In genomic region chr2:87476936-87477335, GRCh38 we compare ENCODE assay signal across 8 cellular contexts.
A peak's percentile ranks its signal among the peaks of the same experiment; 100 is the strongest.
DNase-seq lines count a peak whose midpoint lies in the region; ATAC-seq, FAIRE-seq and TF ChIP-seq lines count a peak whose summit lies in the region.
"Not testable (repeated sequence)": the region's sequence is repeated elsewhere in the genome, so short reads cannot be mapped to it uniquely, and the experiment has no call there.

No MANE protein-coding gene starts in this region.

- POLR2A ChIA-PET in A549 (lab: Yijun Ruan, JAX); RWPE1 (lab: Yijun Ruan, JAX; ENCODE audit: low non-redundant PET); GM12878 (lab: Charles Lee): not testable (repeated sequence)

- H3K4me3 ChIP-seq in A549, GM23248, GM12878: not testable (repeated sequence)

- H3K9me3 ChIP-seq in A549; GM23248 (ENCODE audit: low read depth); GM12878 (replicated peaks; ENCODE audit: control insufficient read depth, insufficient read depth, low read length): not testable (repeated sequence)

- H3K27me3 Mint-ChIP-seq in activated T-helper 2 cell treated with anti-CD3 and anti-CD28 coated beads, Interferon-gamma antibody, Interleukin-2, Interleukin-4, amounts not matched to agents 10 μg/mL and 5 μg/mL and 100 μg/mL, durations not matched to agents 14 hours and 24 hours and 36 hours (ENCODE audit: low read depth); memory B cell: not testable (repeated sequence)

- peaks cover 34% of the 10 kb centered on the region for H3F3A ChIP-seq in GM23248 (ENCODE audit: insufficient read depth)

- FAIRE-seq in A549 (lab: Jason Lieb, UNC); GM12878 (lab: Jason Lieb, UNC): not testable (repeated sequence)

- H3K4me1 ChIP-seq in A549, result peaks cover 27% of the 10 kb centered on the region
- peaks cover 25% of the 10 kb centered on the region for H3K4me1 ChIP-seq in GM23248 (ENCODE audit: insufficient read depth)
- H3K4me1 ChIP-seq in GM12878 (ENCODE audit: control insufficient read depth, insufficient read depth, low read length), result not testable (repeated sequence)

- H3K27ac ChIP-seq in A549 (peak overlapping the region; percentile 59 to 72), GM23248 (0 out of 2 replicates have a peak overlapping the region, but pooled peaks have one; percentile 49), RWPE1 (peak overlapping the region; percentile 14; the same call in 1 of the 2 replicates)
- not testable (repeated sequence) for H3K27ac ChIP-seq in GM12878 (ENCODE audit: control insufficient read depth, insufficient read depth)

- not testable (repeated sequence) for TF ChIP-seq CTCF in A549 (IDR thresholded peaks at IDR 0.05); RWPE1 (conservative IDR thresholded peaks at IDR 0.05; ENCODE audit: low read depth); GM12878 (IDR thresholded peaks at IDR 0.05 in 2 of 3, conservative IDR thresholded peaks at IDR 0.05 in 1 of 3; ENCODE audit: control insufficient read depth in 2 of 3, extremely low read depth in 1 of 3, insufficient read depth in 1 of 3, low read depth in 3 of 3, low read length in 3 of 3)

- DNase-seq in A549 (ENCODE audit: low read depth in 1 of 2, low spot score in 1 of 2); GM23248; RWPE1 (ENCODE audit: low spot score); activated T-helper 2 cell treated with anti-CD3 and anti-CD28 coated beads, Interferon-gamma antibody, Interleukin-2, Interleukin-4, amounts not matched to agents 10 μg/mL and 5 μg/mL and 100 μg/mL, durations not matched to agents 14 hours and 24 hours and 36 hours (ENCODE audit: low spot score); GM12878 (ENCODE audit: low read depth, low spot score); memory B cell (ENCODE audit: low spot score in 2 of 2): not testable (repeated sequence)
- peak; percentile 45 to 48 for DNase-seq in activated CD4-positive, alpha-beta T cell treated with anti-CD3 and anti-CD28 coated beads, Interleukin-2, amount 50 U/mL, for 4 hours
- DNase-seq in stimulated activated CD4-positive, alpha-beta T cell treated with anti-CD3 and anti-CD28 coated beads, Interleukin-2, amount 100 ng/mL, for 24 hours, result peak; percentile 44 to 57

- not testable (repeated sequence) for TF ChIP-seq RAD21 in A549 (conservative IDR thresholded peaks at IDR 0.05 in 1 of 2, IDR thresholded peaks at IDR 0.05 in 1 of 2); GM12878 (IDR thresholded peaks at IDR 0.05; ENCODE audit: insufficient read depth, low read depth, low read length)

- H3K27ac Mint-ChIP-seq in activated T-helper 2 cell treated with anti-CD3 and anti-CD28 coated beads, Interferon-gamma antibody, Interleukin-2, Interleukin-4, amounts not matched to agents 10 μg/mL and 5 μg/mL and 100 μg/mL, durations not matched to agents 14 hours and 24 hours and 36 hours, result peak overlapping the region; percentile 73
- H3K27ac Mint-ChIP-seq in memory B cell, result peak overlapping the region; percentile 90

- H3K79me2 ChIP-seq in GM23248 (ENCODE audit: insufficient read depth), result peaks cover 87% of the 10 kb centered on the region
- not testable (repeated sequence) for H3K79me2 ChIP-seq in GM12878 (ENCODE audit: control insufficient read depth, insufficient read depth, low read length)

- in situ Hi-C loops in GM23248 (cut with MboI), result not testable (repeated sequence)
- in situ Hi-C loops in GM12878 (cut with MboI), result loop anchor here (25.0 kb wide), 1 partner anchor 535 kb away; the partner anchor contains the start of gene RNU2-63P

- not testable (repeated sequence) for H3K9me2 ChIP-seq in GM23248 (ENCODE audit: insufficient read depth)

- RAD21 ChIA-PET in GM12878 (lab: Charles Lee; ENCODE audit: unreplicated experiment), result not testable (repeated sequence)

- H4K20me1 ChIP-seq in GM23248 (ENCODE audit: insufficient read depth); GM12878 (ENCODE audit: control insufficient read depth, insufficient read depth): not testable (repeated sequence)

- CTCF ChIA-PET in A549 (lab: Yijun Ruan, JAX); RWPE1 (lab: Yijun Ruan, JAX); GM12878 (lab: Yijun Ruan, JAX): not testable (repeated sequence)

- H3K36me3 Mint-ChIP-seq in activated T-helper 2 cell treated with anti-CD3 and anti-CD28 coated beads, Interferon-gamma antibody, Interleukin-2, Interleukin-4, amounts not matched to agents 10 μg/mL and 5 μg/mL and 100 μg/mL, durations not matched to agents 14 hours and 24 hours and 36 hours (ENCODE audit: low read depth), result peaks cover 33% of the 10 kb centered on the region
- not testable (repeated sequence) for H3K36me3 Mint-ChIP-seq in memory B cell

- SMC1A ChIA-PET in GM12878 (lab: Charles Lee; ENCODE audit: uncharacterized antibody, unreplicated experiment), result not testable (repeated sequence)

- not testable (repeated sequence) for BruUV-seq in GM12878 (replicated peaks; lab: Mats Ljungman, UMichigan)

- H3K4me2 ChIP-seq in A549, result peak overlapping the region; percentile 64
- H3K4me2 ChIP-seq in GM23248 (ENCODE audit: unreplicated experiment); GM12878 (ENCODE audit: control insufficient read depth, insufficient read depth): not testable (repeated sequence)

- not testable (repeated sequence) for H3K27me3 ChIP-seq in GM23248 (replicated peaks; ENCODE audit: insufficient read depth); GM12878 (replicated peaks in 1 of 2; ENCODE audit: control insufficient read depth in 2 of 2, insufficient read depth in 2 of 2, low read length in 1 of 2)

- TF ChIP-seq EP300 in A549 (IDR thresholded peaks at IDR 0.05); GM12878 (IDR thresholded peaks at IDR 0.05; ENCODE audit: borderline replicate concordance in 1 of 2, control insufficient read depth in 1 of 2, low read depth in 2 of 2, low read length in 2 of 2): not testable (repeated sequence)

- H2AFZ ChIP-seq in GM23248; GM12878 (ENCODE audit: control insufficient read depth, low read depth, low read length): not testable (repeated sequence)

- peak in 1 of 2 experiments; percentile 3; a peak in 2 of 6 replicates for ATAC-seq in A549
- peak; percentile 69 for ATAC-seq in GM12878
- ATAC-seq in memory B cell (ENCODE audit: low read depth), result peak; percentile 94

- not testable (repeated sequence) for H3K9ac ChIP-seq in GM23248; GM12878 (ENCODE audit: control insufficient read depth, insufficient read depth, low read length)

- not testable (repeated sequence) for H3K36me3 ChIP-seq in GM23248 (ENCODE audit: low read depth); GM12878 (ENCODE audit: control insufficient read depth in 2 of 2, insufficient read depth in 2 of 2, low read length in 1 of 2)

- intact Hi-C loops in activated T-helper 2 cell treated with anti-CD3 and anti-CD28 coated beads, Interferon-gamma antibody, Interleukin-2, Interleukin-4, amounts not matched to agents 10 μg/mL and 5 μg/mL and 100 μg/mL, durations not matched to agents 14 hours and 24 hours and 36 hours (cut with micrococcal nuclease); GM12878 (cut with micrococcal nuclease; ENCODE audit: unreplicated experiment): not testable (repeated sequence)

- H3K9me3 Mint-ChIP-seq in activated T-helper 2 cell treated with anti-CD3 and anti-CD28 coated beads, Interferon-gamma antibody, Interleukin-2, Interleukin-4, amounts not matched to agents 10 μg/mL and 5 μg/mL and 100 μg/mL, durations not matched to agents 14 hours and 24 hours and 36 hours; memory B cell: not testable (repeated sequence)

- TF ChIP-seq POLR2A in A549 (IDR thresholded peaks at IDR 0.05; ENCODE audit: low read length); GM12878 (IDR thresholded peaks at IDR 0.05; ENCODE audit: low read depth, low read length): not testable (repeated sequence)

- 82% methylated on average over 5 of the region's 5 CpGs for WGBS in A549 (ENCODE audit: missing lambda C conversion rate)
- WGBS in GM23248 (ENCODE audit: low coverage in 1 of 2, low lambda C conversion rate in 2 of 2, missing lambda C conversion rate in 2 of 2), 2 experiments, result 97 to 99% methylated on average over 5 of the region's 5 CpGs
- 67% methylated on average over 5 of the region's 5 CpGs for WGBS in GM12878 (ENCODE audit: insufficient coverage, insufficient replicate concordance, low lambda C conversion rate, missing lambda C conversion rate)

- peaks cover 19% of the 10 kb centered on the region for H3K4me1 Mint-ChIP-seq in activated T-helper 2 cell treated with anti-CD3 and anti-CD28 coated beads, Interferon-gamma antibody, Interleukin-2, Interleukin-4, amounts not matched to agents 10 μg/mL and 5 μg/mL and 100 μg/mL, durations not matched to agents 14 hours and 24 hours and 36 hours (ENCODE audit: low read depth)
- H3K4me1 Mint-ChIP-seq in memory B cell, result peaks cover 12% of the 10 kb centered on the region

- H3K4me3 Mint-ChIP-seq in activated T-helper 2 cell treated with anti-CD3 and anti-CD28 coated beads, Interferon-gamma antibody, Interleukin-2, Interleukin-4, amounts not matched to agents 10 μg/mL and 5 μg/mL and 100 μg/mL, durations not matched to agents 14 hours and 24 hours and 36 hours (ENCODE audit: low read depth), result peak overlapping the region; percentile 28
- not testable (repeated sequence) for H3K4me3 Mint-ChIP-seq in memory B cell

TF ChIP-seq in GM12878, 131 proteins besides CTCF, POLR2A, EP300 and RAD21:
- peak; percentile 71; the same call in 1 of the 3 replicates for TF ChIP-seq POU2F2 (IDR thresholded peaks at IDR 0.05; ENCODE audit: borderline replicate concordance, low read depth, low read length)
